Comparison of ENCODE assay signal across 25 cellular contexts in the genomic region with DNA sequence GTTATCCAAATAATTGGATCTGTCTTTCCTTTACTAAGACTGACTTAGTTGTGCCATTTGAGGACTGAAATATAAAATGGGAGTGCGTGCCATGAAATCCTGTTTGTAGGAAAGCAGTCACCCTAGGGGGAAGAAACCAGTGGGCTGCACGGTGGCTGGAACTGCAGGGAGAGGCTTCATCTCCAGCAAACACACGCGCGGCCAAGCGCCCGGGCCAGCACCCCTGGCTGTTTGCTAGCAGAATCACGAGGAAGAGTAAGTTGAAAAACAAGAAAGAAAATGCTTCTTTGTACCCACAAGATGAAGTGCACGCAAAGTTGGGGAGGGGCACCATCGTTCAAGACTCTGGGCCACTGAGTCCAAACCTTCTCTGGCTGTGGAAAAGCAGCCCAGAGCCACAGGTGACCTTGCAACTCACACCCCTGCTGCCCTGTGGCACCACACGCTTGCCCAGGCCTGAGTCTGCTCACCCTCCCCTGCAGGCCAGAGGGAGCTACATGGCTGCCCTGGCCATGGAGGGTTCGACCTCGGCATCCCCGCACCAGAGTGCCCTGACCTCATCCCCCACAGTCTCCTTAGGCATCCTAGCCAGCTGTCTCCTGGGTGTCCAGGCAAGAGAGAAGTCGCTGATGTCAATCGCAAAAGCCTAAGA. TPM values are rescaled to one million over a fixed set of nuclear protein-coding genes. Genes with fewer than 3 reads are reported as not detected.
"Had no signal": no experiment of that assay in that cellular context is flagged by ENCODE, and none has a peak within 500 bp of the region (broad histone marks: within the 10 kb centered on the region; RNA-seq: fewer than 3 reads in every experiment).

No MANE protein-coding gene starts in this region.

- H3K36me3 ChIP-seq: SJCRH30, WERI-Rb-1 had no signal

- DNase-seq: activated CD4-positive, alpha-beta memory T cell treated with anti-CD3 and anti-CD28 coated beads, Interleukin-2, amount 10 ng/mL, durations not matched to agents 7 days and 5 days; activated CD4-positive, alpha-beta T cell treated with anti-CD3 and anti-CD28 coated beads for 36 hours; activated CD4-positive, alpha-beta T cell treated with anti-CD3 and anti-CD28 coated beads, Interleukin-2, amount 50 U/mL, for 1 hour; activated gamma-delta T cell; activated naive CD4-positive, alpha-beta T cell treated with anti-CD3 and anti-CD28 coated beads for 36 hours; activated naive CD8-positive, alpha-beta T cell treated with anti-CD3 and anti-CD28 coated beads for 36 hours; activated T-cell treated with anti-CD3 and anti-CD28 coated beads for 4 hours; activated T-cell treated with anti-CD3 and anti-CD28 coated beads, Interleukin-2, amount 50 U/mL, for 48 hours; caudate nucleus; KG1; NCI-H1092; NCI-H1417; NCI-H2171; NCI-H226; NCI-H526; SK-N-SH; T-helper 1 cell had no signal

- ATAC-seq: activated CD4-positive, alpha-beta T cell treated with anti-CD3 and anti-CD28 coated beads for 36 hours; activated T-helper 17 cell treated with anti-CD3 and anti-CD28 coated beads, Interleukin-2, amount 50 U/mL, for 72 hours; Right ventricle myocardium inferior had no signal

- H3K9me3 ChIP-seq: SJCRH30, SK-N-SH had no signal

- H3K4me1 Mint-ChIP-seq: activated CD4-positive, alpha-beta memory T cell treated with anti-CD3 and anti-CD28 coated beads, Interleukin-2, amount 10 ng/mL, durations not matched to agents 7 days and 5 days; activated CD4-positive, alpha-beta T cell treated with anti-CD3 and anti-CD28 coated beads for 36 hours; activated naive CD8-positive, alpha-beta T cell treated with anti-CD3 and anti-CD28 coated beads for 36 hours; activated T-helper 17 cell treated with anti-CD3 and anti-CD28 coated beads, Interleukin-2, amount 50 U/mL, for 72 hours had no signal

- H3K27me3 ChIP-seq: SJCRH30 had no signal

- H3K4me3 Mint-ChIP-seq: activated CD4-positive, alpha-beta memory T cell treated with anti-CD3 and anti-CD28 coated beads, Interleukin-2, amount 10 ng/mL, durations not matched to agents 7 days and 5 days; activated CD4-positive, alpha-beta T cell treated with anti-CD3 and anti-CD28 coated beads for 36 hours; activated naive CD4-positive, alpha-beta T cell treated with anti-CD3 and anti-CD28 coated beads for 36 hours; activated naive CD8-positive, alpha-beta T cell treated with anti-CD3 and anti-CD28 coated beads for 36 hours; activated T-helper 17 cell treated with anti-CD3 and anti-CD28 coated beads, Interleukin-2, amount 50 U/mL, for 72 hours had no signal

- H3K27me3 Mint-ChIP-seq: activated CD4-positive, alpha-beta memory T cell treated with anti-CD3 and anti-CD28 coated beads, Interleukin-2, amount 10 ng/mL, durations not matched to agents 7 days and 5 days; activated T-helper 17 cell treated with anti-CD3 and anti-CD28 coated beads, Interleukin-2, amount 50 U/mL, for 72 hours had no signal

- H3K27ac ChIP-seq: SJCRH30 had no signal

- H3K27ac Mint-ChIP-seq: activated CD4-positive, alpha-beta memory T cell treated with anti-CD3 and anti-CD28 coated beads, Interleukin-2, amount 10 ng/mL, durations not matched to agents 7 days and 5 days; activated CD4-positive, alpha-beta T cell treated with anti-CD3 and anti-CD28 coated beads for 36 hours; activated naive CD4-positive, alpha-beta T cell treated with anti-CD3 and anti-CD28 coated beads for 36 hours; activated naive CD8-positive, alpha-beta T cell treated with anti-CD3 and anti-CD28 coated beads for 36 hours; activated T-helper 17 cell treated with anti-CD3 and anti-CD28 coated beads, Interleukin-2, amount 50 U/mL, for 72 hours had no signal

- H3K4me3 ChIP-seq: SJCRH30 had no signal

- H3K36me3 Mint-ChIP-seq: activated naive CD8-positive, alpha-beta T cell treated with anti-CD3 and anti-CD28 coated beads for 36 hours had no signal

- H3K4me1 ChIP-seq: SJCRH30 had no signal

RNA-seq across cellular contexts. Expression of a gene that starts 55.2 kb away (rescaled TPM):
- total RNA-seq: activated CD4-positive, alpha-beta memory T cell treated with anti-CD3 and anti-CD28 coated beads, Interleukin-2, amount 10 ng/mL, durations not matched to agents 7 days and 5 days; activated CD4-positive, alpha-beta T cell treated with anti-CD3 and anti-CD28 coated beads for 36 hours; activated CD8-positive, alpha-beta memory T cell treated with anti-CD3 and anti-CD28 coated beads for 36 hours; activated naive CD4-positive, alpha-beta T cell treated with anti-CD3 and anti-CD28 coated beads for 36 hours; activated naive CD8-positive, alpha-beta T cell treated with anti-CD3 and anti-CD28 coated beads for 36 hours; activated T-helper 17 cell treated with anti-CD3 and anti-CD28 coated beads, Interleukin-2, amount 50 U/mL, for 72 hours; M059J; OCI-LY7; T-helper 2 cell treated with Interferon-gamma antibody and Interleukin-4, amounts not matched to agents 100 ng/mL and 5 ng/mL, for 36 hours had no signal
- polyA plus RNA-seq: SK-N-SH had no signal
